Comparison of ENCODE assay signal across 16 cellular contexts in the genomic region with DNA sequence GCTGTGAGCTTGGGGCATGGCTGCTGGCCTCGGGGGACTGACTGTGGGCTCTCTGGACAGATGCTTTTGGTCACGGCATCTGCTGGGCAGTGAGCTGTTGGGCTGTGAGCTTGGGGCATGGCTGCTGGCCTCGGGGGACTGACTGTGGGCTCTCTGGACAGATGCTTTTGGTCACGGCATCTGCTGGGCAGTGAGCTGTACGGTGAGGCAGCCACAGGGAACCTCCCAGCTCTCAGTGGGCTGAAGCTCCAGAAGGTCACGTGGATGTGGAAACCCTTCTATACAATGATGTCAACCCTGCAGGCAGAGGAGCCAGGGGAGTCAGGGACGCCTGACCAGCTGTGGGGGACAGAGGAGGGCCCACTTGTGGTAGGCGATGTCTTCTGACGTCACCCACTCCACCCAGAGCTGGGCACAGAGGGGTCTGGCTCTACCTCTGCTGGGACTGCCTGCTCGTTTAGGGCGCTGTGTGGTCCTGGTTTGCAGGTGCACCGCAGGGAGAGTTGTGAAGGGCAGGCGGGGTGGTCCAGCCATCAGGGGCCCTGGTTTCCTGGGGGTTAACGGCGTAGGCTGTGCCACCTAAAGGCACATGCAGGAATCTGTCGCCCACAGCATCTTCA.
"Had no signal": no experiment of that assay in that cellular context is flagged by ENCODE, and none has a peak within 500 bp of the region (broad histone marks: within the 10 kb centered on the region; RNA-seq: fewer than 3 reads in every experiment).

No MANE protein-coding gene starts in this region.

- H3K36me3 ChIP-seq: gastroesophageal sphincter, left lung, transverse colon had no signal

- H3K4me1 ChIP-seq: parathyroid adenoma, transverse colon had no signal

- H3K4me3 Mint-ChIP-seq: activated T-helper 17 cell treated with anti-CD3 and anti-CD28 coated beads, Interleukin-2, amount 50 U/mL, for 72 hours; neural crest cell had no signal

- H3K79me2 ChIP-seq: parathyroid adenoma had no signal

- H3K9me3 ChIP-seq: gastroesophageal sphincter, left lung, transverse colon had no signal

- H2AFZ ChIP-seq: parathyroid adenoma had no signal

- H3K27ac ChIP-seq: gastroesophageal sphincter, left lung, parathyroid adenoma, skin epidermis, transverse colon had no signal

- H3K4me1 Mint-ChIP-seq: activated T-helper 17 cell treated with anti-CD3 and anti-CD28 coated beads, Interleukin-2, amount 50 U/mL, for 72 hours had no signal

- H3K9ac ChIP-seq: parathyroid adenoma had no signal

- DNase-seq: activated CD4-positive, alpha-beta T cell treated with anti-CD3 and anti-CD28 coated beads for 1 hour; activated CD4-positive, alpha-beta T cell treated with anti-CD3 and anti-CD28 coated beads, Interleukin-2, amount 50 U/mL, for 4 hours; activated naive CD4-positive, alpha-beta T cell treated with Interleukin-2 at 50 U/mL for 16 hours; activated T-cell treated with anti-CD3 and anti-CD28 coated beads for 4 hours; erythroblast; mesenchymal stem cell; stimulated activated CD4-positive, alpha-beta T cell treated with anti-CD3 and anti-CD28 coated beads, Interleukin-4, amount 100 ng/mL, for 4 hours; stimulated activated CD8-positive, alpha-beta memory T cell treated with anti-CD3 and anti-CD28 coated beads, Interleukin-4, amount 100 ng/mL, for 48 hours; stimulated activated naive CD8-positive, alpha-beta T cell treated with anti-CD3 and anti-CD28 coated beads, Interleukin-15, Interleukin-2, amounts not matched to agents 100 U/mL and 50 U/mL, for 24 hours; transverse colon had no signal

- H3K9me3 Mint-ChIP-seq: activated T-helper 17 cell treated with anti-CD3 and anti-CD28 coated beads, Interleukin-2, amount 50 U/mL, for 72 hours; neural crest cell had no signal

- H3K4me3 ChIP-seq: gastroesophageal sphincter, left lung, skin epidermis, transverse colon had no signal

- H3K27ac Mint-ChIP-seq: activated T-helper 17 cell treated with anti-CD3 and anti-CD28 coated beads, Interleukin-2, amount 50 U/mL, for 72 hours had no signal
